Comparison of ENCODE assay signal across 1 cellular context in genomic region chr13:35892837-35893814, GRCh38.
TF ChIP-seq lines count a peak whose summit lies in the region.

No MANE protein-coding gene starts in this region.

TF ChIP-seq in HepG2, 621 proteins besides CTCF, POLR2A, EP300 and RAD21 (continued from another document):
- TF ChIP-seq IRF9 (CRISPR knock-in tag; IDR thresholded peaks at IDR 0.05; ENCODE audit: borderline replicate concordance) (no peak), ZNF451 (CRISPR knock-in tag; IDR thresholded peaks at IDR 0.05) (no peak), ATRX (CRISPR knock-in tag; IDR thresholded peaks at IDR 0.05; ENCODE audit: borderline replicate concordance) (no peak), MATR3 (CRISPR knock-in tag; IDR thresholded peaks at IDR 0.05) (no peak), ARNTL (CRISPR knock-in tag; IDR thresholded peaks at IDR 0.05) (no peak)
